Comparison of ENCODE assay signal across 1 cellular context in genomic region chr17:76103274-76104139, GRCh38.
TF ChIP-seq lines count a peak whose summit lies in the region.

A gene with protein sequence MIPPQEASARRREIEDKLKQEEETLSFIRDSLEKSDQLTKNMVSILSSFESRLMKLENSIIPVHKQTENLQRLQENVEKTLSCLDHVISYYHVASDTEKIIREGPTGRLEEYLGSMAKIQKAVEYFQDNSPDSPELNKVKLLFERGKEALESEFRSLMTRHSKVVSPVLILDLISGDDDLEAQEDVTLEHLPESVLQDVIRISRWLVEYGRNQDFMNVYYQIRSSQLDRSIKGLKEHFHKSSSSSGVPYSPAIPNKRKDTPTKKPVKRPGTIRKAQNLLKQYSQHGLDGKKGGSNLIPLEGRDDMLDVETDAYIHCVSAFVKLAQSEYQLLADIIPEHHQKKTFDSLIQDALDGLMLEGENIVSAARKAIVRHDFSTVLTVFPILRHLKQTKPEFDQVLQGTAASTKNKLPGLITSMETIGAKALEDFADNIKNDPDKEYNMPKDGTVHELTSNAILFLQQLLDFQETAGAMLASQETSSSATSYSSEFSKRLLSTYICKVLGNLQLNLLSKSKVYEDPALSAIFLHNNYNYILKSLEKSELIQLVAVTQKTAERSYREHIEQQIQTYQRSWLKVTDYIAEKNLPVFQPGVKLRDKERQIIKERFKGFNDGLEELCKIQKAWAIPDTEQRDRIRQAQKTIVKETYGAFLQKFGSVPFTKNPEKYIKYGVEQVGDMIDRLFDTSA (minus strand): TSS chr17:76103787. CDS start chr17:76103692, 95 bp downstream.

TF ChIP-seq in HepG2, 621 proteins besides CTCF, POLR2A, EP300 and RAD21 (continued from another document and continues in another):
- TF ChIP-seq, protein P1, sequence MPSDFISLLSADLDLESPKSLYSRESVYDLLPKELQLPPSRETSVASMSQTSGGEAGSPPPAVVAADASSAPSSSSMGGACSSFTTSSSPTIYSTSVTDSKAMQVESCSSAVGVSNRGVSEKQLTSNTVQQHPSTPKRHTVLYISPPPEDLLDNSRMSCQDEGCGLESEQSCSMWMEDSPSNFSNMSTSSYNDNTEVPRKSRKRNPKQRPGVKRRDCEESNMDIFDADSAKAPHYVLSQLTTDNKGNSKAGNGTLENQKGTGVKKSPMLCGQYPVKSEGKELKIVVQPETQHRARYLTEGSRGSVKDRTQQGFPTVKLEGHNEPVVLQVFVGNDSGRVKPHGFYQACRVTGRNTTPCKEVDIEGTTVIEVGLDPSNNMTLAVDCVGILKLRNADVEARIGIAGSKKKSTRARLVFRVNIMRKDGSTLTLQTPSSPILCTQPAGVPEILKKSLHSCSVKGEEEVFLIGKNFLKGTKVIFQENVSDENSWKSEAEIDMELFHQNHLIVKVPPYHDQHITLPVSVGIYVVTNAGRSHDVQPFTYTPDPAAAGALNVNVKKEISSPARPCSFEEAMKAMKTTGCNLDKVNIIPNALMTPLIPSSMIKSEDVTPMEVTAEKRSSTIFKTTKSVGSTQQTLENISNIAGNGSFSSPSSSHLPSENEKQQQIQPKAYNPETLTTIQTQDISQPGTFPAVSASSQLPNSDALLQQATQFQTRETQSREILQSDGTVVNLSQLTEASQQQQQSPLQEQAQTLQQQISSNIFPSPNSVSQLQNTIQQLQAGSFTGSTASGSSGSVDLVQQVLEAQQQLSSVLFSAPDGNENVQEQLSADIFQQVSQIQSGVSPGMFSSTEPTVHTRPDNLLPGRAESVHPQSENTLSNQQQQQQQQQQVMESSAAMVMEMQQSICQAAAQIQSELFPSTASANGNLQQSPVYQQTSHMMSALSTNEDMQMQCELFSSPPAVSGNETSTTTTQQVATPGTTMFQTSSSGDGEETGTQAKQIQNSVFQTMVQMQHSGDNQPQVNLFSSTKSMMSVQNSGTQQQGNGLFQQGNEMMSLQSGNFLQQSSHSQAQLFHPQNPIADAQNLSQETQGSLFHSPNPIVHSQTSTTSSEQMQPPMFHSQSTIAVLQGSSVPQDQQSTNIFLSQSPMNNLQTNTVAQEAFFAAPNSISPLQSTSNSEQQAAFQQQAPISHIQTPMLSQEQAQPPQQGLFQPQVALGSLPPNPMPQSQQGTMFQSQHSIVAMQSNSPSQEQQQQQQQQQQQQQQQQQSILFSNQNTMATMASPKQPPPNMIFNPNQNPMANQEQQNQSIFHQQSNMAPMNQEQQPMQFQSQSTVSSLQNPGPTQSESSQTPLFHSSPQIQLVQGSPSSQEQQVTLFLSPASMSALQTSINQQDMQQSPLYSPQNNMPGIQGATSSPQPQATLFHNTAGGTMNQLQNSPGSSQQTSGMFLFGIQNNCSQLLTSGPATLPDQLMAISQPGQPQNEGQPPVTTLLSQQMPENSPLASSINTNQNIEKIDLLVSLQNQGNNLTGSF (CRISPR knock-in tag; IDR thresholded peaks at IDR 0.05): no peak
- TF ChIP-seq, protein P2, sequence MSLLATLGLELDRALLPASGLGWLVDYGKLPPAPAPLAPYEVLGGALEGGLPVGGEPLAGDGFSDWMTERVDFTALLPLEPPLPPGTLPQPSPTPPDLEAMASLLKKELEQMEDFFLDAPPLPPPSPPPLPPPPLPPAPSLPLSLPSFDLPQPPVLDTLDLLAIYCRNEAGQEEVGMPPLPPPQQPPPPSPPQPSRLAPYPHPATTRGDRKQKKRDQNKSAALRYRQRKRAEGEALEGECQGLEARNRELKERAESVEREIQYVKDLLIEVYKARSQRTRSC (CRISPR knock-in tag; IDR thresholded peaks at IDR 0.05; ENCODE audit: low read depth): no peak
- TF ChIP-seq CBX2 (IDR thresholded peaks at IDR 0.05; ENCODE audit: low read depth, low read length): no peak
- TF ChIP-seq CBX2 (CRISPR knock-in tag; IDR thresholded peaks at IDR 0.05; ENCODE audit: low read depth): no peak
- TF ChIP-seq ERF (CRISPR knock-in tag; IDR thresholded peaks at IDR 0.05): peak; percentile 34
- peak; percentile 51; the same call in 1 of the 2 replicates for TF ChIP-seq GATAD2A (CRISPR knock-in tag; IDR thresholded peaks at IDR 0.05)
- no peak for TF ChIP-seq NFIB (CRISPR knock-in tag; IDR thresholded peaks at IDR 0.05; ENCODE audit: borderline replicate concordance)
- TF ChIP-seq, protein P3, sequence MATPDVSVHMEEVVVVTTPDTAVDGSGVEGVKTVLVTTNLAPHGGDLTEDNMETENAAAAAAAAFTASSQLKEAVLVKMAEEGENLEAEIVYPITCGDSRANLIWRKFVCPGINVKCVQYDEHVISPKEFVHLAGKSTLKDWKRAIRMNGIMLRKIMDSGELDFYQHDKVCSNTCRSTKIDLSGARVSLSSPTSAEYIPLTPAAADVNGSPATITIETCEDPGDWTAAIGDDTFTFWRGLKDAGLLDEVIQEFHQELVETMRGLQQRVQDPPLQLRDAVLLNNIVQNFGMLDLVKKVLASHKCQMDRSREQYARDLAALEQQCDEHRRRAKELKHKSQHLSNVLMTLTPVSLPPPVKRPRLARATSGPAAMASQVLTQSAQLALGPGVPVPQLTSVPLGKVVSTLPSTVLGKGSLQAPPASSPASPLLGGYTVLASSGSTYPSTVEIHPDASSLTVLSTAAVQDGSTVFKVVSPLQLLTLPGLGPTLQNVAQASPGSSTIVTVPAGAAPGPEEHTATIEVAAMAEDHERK (CRISPR knock-in tag; IDR thresholded peaks at IDR 0.05; ENCODE audit: low read depth): no peak
- TF ChIP-seq ZNF562 (CRISPR knock-in tag; IDR thresholded peaks at IDR 0.05; ENCODE audit: borderline replicate concordance): no peak
- TF ChIP-seq ETS1 (CRISPR knock-in tag; IDR thresholded peaks at IDR 0.05): no peak
- TF ChIP-seq RBFOX2 (IDR thresholded peaks at IDR 0.05; ENCODE audit: low read depth, low read length): peak; percentile 94
- TF ChIP-seq ZSCAN22 (CRISPR knock-in tag; IDR thresholded peaks at IDR 0.05): peak; percentile 9; the same call in 1 of the 2 replicates
- TF ChIP-seq ZNF672 (CRISPR knock-in tag; IDR thresholded peaks at IDR 0.05): no peak
- peak; percentile 84 for TF ChIP-seq ZNF598 (CRISPR knock-in tag; IDR thresholded peaks at IDR 0.05; ENCODE audit: borderline replicate concordance)
- TF ChIP-seq ZBTB20 (CRISPR knock-in tag; IDR thresholded peaks at IDR 0.05; ENCODE audit: borderline replicate concordance, low read depth): peak; percentile 36; the same call in 1 of the 2 replicates
- TF ChIP-seq NCOA2 (CRISPR knock-in tag; IDR thresholded peaks at IDR 0.05): no peak; the same call in 1 of the 2 replicates
- TF ChIP-seq ZNF746 (CRISPR knock-in tag; IDR thresholded peaks at IDR 0.05): 0 out of 2 replicates have a peak, but pooled peaks have one; percentile 31
- TF ChIP-seq ZNF597 (CRISPR knock-in tag; IDR thresholded peaks at IDR 0.05): no peak
- TF ChIP-seq POLR2AphosphoS2 (IDR thresholded peaks at IDR 0.05; ENCODE audit: low read depth, low read length): peak; percentile 63; the same call in 1 of the 2 replicates
- no peak for TF ChIP-seq NBN (conservative IDR thresholded peaks at IDR 0.05)
- no peak for TF ChIP-seq TEAD2 (CRISPR knock-in tag; IDR thresholded peaks at IDR 0.05)
- no peak for TF ChIP-seq ZNF839 (CRISPR knock-in tag; IDR thresholded peaks at IDR 0.05; ENCODE audit: borderline replicate concordance)
- TF ChIP-seq ZNF768 (CRISPR knock-in tag; IDR thresholded peaks at IDR 0.05): no peak; the same call in 1 of the 2 replicates
- TF ChIP-seq SRSF4 (IDR thresholded peaks at IDR 0.05; ENCODE audit: low read depth, low read length, poor library complexity, severe bottlenecking): no peak
- no peak for TF ChIP-seq ZNF101 (CRISPR knock-in tag; IDR thresholded peaks at IDR 0.05; ENCODE audit: borderline replicate concordance, low read depth)
- no peak for TF ChIP-seq ZSCAN30 (CRISPR knock-in tag; IDR thresholded peaks at IDR 0.05)
- peak; percentile 64 for TF ChIP-seq JARID2 (CRISPR knock-in tag; IDR thresholded peaks at IDR 0.05; ENCODE audit: insufficient replicate concordance)
- 0 out of 2 replicates have a peak, but pooled peaks have one; percentile 70 for TF ChIP-seq IRX3 (CRISPR knock-in tag; IDR thresholded peaks at IDR 0.05; ENCODE audit: borderline replicate concordance, low read depth)
- no peak; the same call in 1 of the 2 replicates for TF ChIP-seq RFXAP (CRISPR knock-in tag; IDR thresholded peaks at IDR 0.05; ENCODE audit: borderline replicate concordance)
- no peak for TF ChIP-seq ZBTB49 (CRISPR knock-in tag; IDR thresholded peaks at IDR 0.05; ENCODE audit: borderline replicate concordance)
- TF ChIP-seq SNAPC5 (CRISPR knock-in tag; IDR thresholded peaks at IDR 0.05; ENCODE audit: borderline replicate concordance): no peak
- no peak; the same call in 1 of the 2 replicates for TF ChIP-seq ZSCAN21 (CRISPR knock-in tag; IDR thresholded peaks at IDR 0.05; ENCODE audit: borderline replicate concordance)
- no peak for TF ChIP-seq ZNF737 (CRISPR knock-in tag; IDR thresholded peaks at IDR 0.05; ENCODE audit: borderline replicate concordance)
- TF ChIP-seq ZNF205 (CRISPR knock-in tag; IDR thresholded peaks at IDR 0.05): peak; percentile 25; the same call in 1 of the 2 replicates
- TF ChIP-seq FOXJ3 (CRISPR knock-in tag; IDR thresholded peaks at IDR 0.05; ENCODE audit: borderline replicate concordance): no peak
- no peak; the same call in 1 of the 2 replicates for TF ChIP-seq ZNF446 (CRISPR knock-in tag; IDR thresholded peaks at IDR 0.05)
- no peak for TF ChIP-seq AGO2 (optimal IDR thresholded peaks at IDR 0.05; ENCODE audit: low read depth, low read length)
- no peak for TF ChIP-seq TCF7 (IDR thresholded peaks at IDR 0.05; ENCODE audit: low read depth)
- TF ChIP-seq MAFK (conservative IDR thresholded peaks at IDR 0.05 in 1 of 2, IDR thresholded peaks at IDR 0.05 in 1 of 2; ENCODE audit: low read length in 2 of 2): no peak
- TF ChIP-seq HNRNPUL1 (IDR thresholded peaks at IDR 0.05; ENCODE audit: low read depth, low read length): no peak
- no peak; the same call in 1 of the 2 replicates for TF ChIP-seq CENPBD1 (CRISPR knock-in tag; IDR thresholded peaks at IDR 0.05; ENCODE audit: borderline replicate concordance, low read depth)
- peak; percentile 38 for TF ChIP-seq HNRNPH1 (optimal IDR thresholded peaks at IDR 0.05; ENCODE audit: low read depth, low read length)
- TF ChIP-seq KLF6 (CRISPR knock-in tag; IDR thresholded peaks at IDR 0.05): peak; percentile 33
- TF ChIP-seq ZNF251 (CRISPR knock-in tag; IDR thresholded peaks at IDR 0.05): peak; percentile 27; the same call in 1 of the 2 replicates
- no peak for TF ChIP-seq ATF3 (CRISPR knock-in tag; IDR thresholded peaks at IDR 0.05)
- TF ChIP-seq SRY (CRISPR knock-in tag; IDR thresholded peaks at IDR 0.05): peak; percentile 75; the same call in 1 of the 2 replicates
- peak; percentile 81; the same call in 1 of the 2 replicates for TF ChIP-seq SMAD9 (CRISPR knock-in tag; IDR thresholded peaks at IDR 0.05)
- TF ChIP-seq, protein P4, sequence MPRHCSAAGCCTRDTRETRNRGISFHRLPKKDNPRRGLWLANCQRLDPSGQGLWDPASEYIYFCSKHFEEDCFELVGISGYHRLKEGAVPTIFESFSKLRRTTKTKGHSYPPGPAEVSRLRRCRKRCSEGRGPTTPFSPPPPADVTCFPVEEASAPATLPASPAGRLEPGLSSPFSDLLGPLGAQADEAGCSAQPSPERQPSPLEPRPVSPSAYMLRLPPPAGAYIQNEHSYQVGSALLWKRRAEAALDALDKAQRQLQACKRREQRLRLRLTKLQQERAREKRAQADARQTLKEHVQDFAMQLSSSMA (CRISPR knock-in tag; IDR thresholded peaks at IDR 0.05): peak; percentile 100
